1 cellular context compared by ENCODE assay signal in the genomic region with DNA sequence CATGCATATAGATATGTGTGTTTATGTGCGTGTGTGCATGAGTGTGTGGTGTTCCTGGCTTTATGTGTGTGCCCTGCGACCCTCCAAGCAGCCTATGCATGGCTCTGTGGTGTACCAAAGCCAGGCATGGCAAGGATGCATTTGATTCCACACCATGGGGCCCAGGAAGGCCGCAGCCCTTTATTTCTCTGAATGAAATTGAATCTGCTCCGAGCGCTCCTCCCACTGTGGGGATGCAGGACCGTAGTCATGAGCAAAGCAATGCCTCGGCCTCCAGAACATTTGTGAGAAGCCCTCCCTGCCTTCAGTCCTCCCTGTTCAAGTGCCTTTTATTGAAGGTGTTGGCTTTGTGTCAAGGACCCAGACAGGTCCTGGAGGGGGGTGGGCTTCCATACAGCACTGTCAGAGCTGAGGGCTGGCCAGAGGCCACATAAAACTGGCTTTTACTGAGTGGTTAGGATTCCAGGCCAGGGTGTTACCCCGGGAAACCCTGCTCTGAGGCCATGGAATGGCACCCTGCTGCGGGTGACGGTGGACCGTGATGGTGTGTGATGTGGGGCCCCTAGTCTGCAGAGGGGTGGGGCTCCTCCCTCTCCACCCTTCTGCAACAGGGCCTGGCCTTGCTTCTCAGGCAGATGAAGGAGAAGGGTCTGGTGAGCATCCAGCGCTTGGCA.
TF ChIP-seq lines count a peak whose summit lies in the region.

No MANE protein-coding gene starts in this region.

TF ChIP-seq in K562, 482 proteins besides CTCF, POLR2A, EP300 and RAD21:
- TF ChIP-seq, protein P1, sequence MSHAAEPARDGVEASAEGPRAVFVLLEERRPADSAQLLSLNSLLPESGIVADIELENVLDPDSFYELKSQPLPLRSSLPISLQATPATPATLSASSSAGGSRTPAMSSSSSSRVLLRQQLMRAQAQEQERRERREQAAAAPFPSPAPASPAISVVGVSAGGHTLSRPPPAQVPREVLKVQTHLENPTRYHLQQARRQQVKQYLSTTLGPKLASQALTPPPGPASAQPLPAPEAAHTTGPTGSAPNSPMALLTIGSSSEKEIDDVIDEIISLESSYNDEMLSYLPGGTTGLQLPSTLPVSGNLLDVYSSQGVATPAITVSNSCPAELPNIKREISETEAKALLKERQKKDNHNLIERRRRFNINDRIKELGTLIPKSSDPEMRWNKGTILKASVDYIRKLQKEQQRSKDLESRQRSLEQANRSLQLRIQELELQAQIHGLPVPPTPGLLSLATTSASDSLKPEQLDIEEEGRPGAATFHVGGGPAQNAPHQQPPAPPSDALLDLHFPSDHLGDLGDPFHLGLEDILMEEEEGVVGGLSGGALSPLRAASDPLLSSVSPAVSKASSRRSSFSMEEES (CRISPR knock-in tag; IDR thresholded peaks at IDR 0.05) = no peak
- peak; percentile 38; the same call in 1 of the 2 replicates for TF ChIP-seq ZNF263 (CRISPR knock-in tag; IDR thresholded peaks at IDR 0.05; ENCODE audit: borderline replicate concordance)
